In genomic region chr14:102492523-102492910, GRCh38 we compare ENCODE assay signal across 24 cellular contexts.
"Had no signal": no experiment of that assay in that cellular context is flagged by ENCODE, and none has a peak within 500 bp of the region (broad histone marks: within the 10 kb centered on the region; RNA-seq: fewer than 3 reads in every experiment).

No MANE protein-coding gene starts in this region.

- H3K4me1 ChIP-seq: foreskin keratinocyte, left ventricle myocardium inferior, neural progenitor cell, prostate gland, right atrium auricular region, thyroid gland had no signal

- H3K27me3 ChIP-seq: cardiac muscle cell, foreskin keratinocyte, hepatocyte, neural progenitor cell, right atrium auricular region, thyroid gland had no signal

- H3K9me3 ChIP-seq: left ventricle myocardium inferior, prostate gland, right atrium auricular region, thyroid gland had no signal

- H3K4me3 ChIP-seq: cardiac muscle cell, hepatocyte, left ventricle myocardium inferior, neural progenitor cell, prostate gland, right atrium auricular region, thyroid gland had no signal

- DNase-seq: activated B cell treated with CpG ODN at 0.5 μM for 24 hours; activated CD4-positive, alpha-beta T cell treated with anti-CD3 and anti-CD28 coated beads for 4 hours; activated CD4-positive, alpha-beta T cell treated with anti-CD3 and anti-CD28 coated beads, Interleukin-2, amount 50 U/mL, for 48 hours; activated naive CD4-positive, alpha-beta T cell treated with Interleukin-2 at 50 U/mL for 16 hours; activated naive CD8-positive, alpha-beta T cell treated with anti-CD3 and anti-CD28 coated beads, Interleukin-2, amount 10 ng/mL, durations not matched to agents 7 days and 5 days; activated T-cell treated with anti-CD3 and anti-CD28 coated beads, Interleukin-2, amount 50 U/mL, for 48 hours; dermis blood vessel endothelial cell; effector CD8-positive, alpha-beta T cell; erythroblast; foreskin keratinocyte; immature natural killer cell; kidney glomerular epithelial cell; left ventricle myocardium inferior; mesenchymal stem cell; naive B cell; stimulated activated CD4-positive, alpha-beta T cell treated with anti-CD3 and anti-CD28 coated beads, Interleukin-12 subunit alpha, Interleukin-12 subunit beta, amount 100 ng/mL, for 4 hours; SW 1271; T-helper 17 cell; thyroid gland had no signal

- H3K36me3 ChIP-seq: cardiac muscle cell, neural progenitor cell, prostate gland, thyroid gland had no signal

- H3K27ac ChIP-seq: cardiac muscle cell, foreskin keratinocyte, hepatocyte, left ventricle myocardium inferior, neural progenitor cell, prostate gland, right atrium auricular region, thyroid gland had no signal

- ATAC-seq: foreskin keratinocyte, T-helper 17 cell had no signal
